ENCODE assay signal across 1 cellular context in genomic region chr18:51197661-51198424, GRCh38.
TF ChIP-seq lines count a peak whose summit lies in the region.

TSS of gene MEX3C (minus strand) at chr18:51197681. CDS start at chr18:51197320, 361 bp downstream.

TF ChIP-seq in GM12878, 131 proteins besides CTCF, POLR2A, EP300 and RAD21 (continued from another document):
- TF ChIP-seq REST (IDR thresholded peaks at IDR 0.05; ENCODE audit: low read depth, low read length) = no peak
- TF ChIP-seq CBX3 (IDR thresholded peaks at IDR 0.05; ENCODE audit: borderline replicate concordance, low read depth) = no peak
- peak; percentile 92 for TF ChIP-seq SP1 (IDR thresholded peaks at IDR 0.05; ENCODE audit: low read depth, low read length)
- 0 out of 2 replicates have a peak, but pooled peaks have one; percentile 23 for TF ChIP-seq TCF7 (IDR thresholded peaks at IDR 0.05; ENCODE audit: borderline replicate concordance)
- TF ChIP-seq IRF3 (IDR thresholded peaks at IDR 0.05) = peak; percentile 73
- 0 out of 2 replicates have a peak, but pooled peaks have one; percentile 42 for TF ChIP-seq IRF4 (IDR thresholded peaks at IDR 0.05; ENCODE audit: low read depth, low read length)
- TF ChIP-seq RBBP5 (conservative IDR thresholded peaks at IDR 0.05) = no peak
- TF ChIP-seq CEBPB (IDR thresholded peaks at IDR 0.05; ENCODE audit: borderline replicate concordance in 1 of 2, low read depth in 2 of 2, low read length in 2 of 2) = no peak
- TF ChIP-seq KLF5 (IDR thresholded peaks at IDR 0.05; ENCODE audit: partially characterized antibody) = peak; percentile 81
- 0 out of 2 replicates have a peak, but pooled peaks have one; percentile 27 for TF ChIP-seq TCF12 (IDR thresholded peaks at IDR 0.05; ENCODE audit: low read depth, low read length)
- no peak for TF ChIP-seq KDM1A (IDR thresholded peaks at IDR 0.05; ENCODE audit: borderline replicate concordance)
- TF ChIP-seq TCF3 (IDR thresholded peaks at IDR 0.05; ENCODE audit: borderline replicate concordance, insufficient read depth, low read depth, low read length) = peak; percentile 75; the same call in 1 of the 2 replicates
